Comparison of ENCODE assay signal across 2 cellular contexts in the genomic region with DNA sequence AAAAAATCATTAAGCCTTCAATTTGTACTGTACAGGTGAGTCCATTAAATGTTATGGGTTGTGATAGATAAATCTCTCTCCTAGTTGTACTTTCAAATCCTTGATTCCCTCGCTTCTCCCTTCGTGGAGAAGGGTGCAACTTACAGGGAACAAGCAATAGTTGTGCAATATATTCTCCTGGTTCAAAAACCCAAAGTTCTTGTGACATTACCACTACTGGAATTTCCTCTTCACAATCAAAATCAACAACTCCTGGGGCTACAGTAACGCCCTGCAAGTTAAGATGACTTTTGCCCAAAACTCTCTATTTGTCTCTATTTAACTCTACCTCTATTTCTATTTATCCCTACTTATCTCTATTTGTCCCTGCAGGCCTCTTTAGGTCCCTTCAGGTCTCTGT.
TF ChIP-seq lines count a peak whose summit lies in the region.

No MANE protein-coding gene starts in this region.

TF ChIP-seq in A549, 52 proteins besides CTCF, POLR2A, EP300 and RAD21:
- TF ChIP-seq HEYL (CRISPR knock-in tag; IDR thresholded peaks at IDR 0.05) = no peak
- TF ChIP-seq RNF2 (IDR thresholded peaks at IDR 0.05; ENCODE audit: borderline replicate concordance, low read depth) = no peak
- TF ChIP-seq CHD4 (IDR thresholded peaks at IDR 0.05; ENCODE audit: borderline replicate concordance) = no peak
- no peak for TF ChIP-seq HDAC2 (IDR thresholded peaks at IDR 0.05)
- TF ChIP-seq, protein P1, sequence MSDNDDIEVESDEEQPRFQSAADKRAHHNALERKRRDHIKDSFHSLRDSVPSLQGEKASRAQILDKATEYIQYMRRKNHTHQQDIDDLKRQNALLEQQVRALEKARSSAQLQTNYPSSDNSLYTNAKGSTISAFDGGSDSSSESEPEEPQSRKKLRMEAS (IDR thresholded peaks at IDR 0.05) = no peak
- no peak for TF ChIP-seq PHF8 (IDR thresholded peaks at IDR 0.05; ENCODE audit: borderline replicate concordance, low read depth)
- no peak for TF ChIP-seq HOXB13 (CRISPR knock-in tag; IDR thresholded peaks at IDR 0.05; ENCODE audit: low read depth)
- no peak for TF ChIP-seq RARB (CRISPR knock-in tag; IDR thresholded peaks at IDR 0.05)
- no peak for TF ChIP-seq BHLHE40 (IDR thresholded peaks at IDR 0.05; ENCODE audit: low read depth, low read length)

TF ChIP-seq in HepG2, 621 proteins besides CTCF, POLR2A, EP300 and RAD21 (continues in another document):
- TF ChIP-seq, protein P2, sequence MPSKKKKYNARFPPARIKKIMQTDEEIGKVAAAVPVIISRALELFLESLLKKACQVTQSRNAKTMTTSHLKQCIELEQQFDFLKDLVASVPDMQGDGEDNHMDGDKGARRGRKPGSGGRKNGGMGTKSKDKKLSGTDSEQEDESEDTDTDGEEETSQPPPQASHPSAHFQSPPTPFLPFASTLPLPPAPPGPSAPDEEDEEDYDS (CRISPR knock-in tag; IDR thresholded peaks at IDR 0.05) = no peak
- TF ChIP-seq SRF (IDR thresholded peaks at IDR 0.05; ENCODE audit: low read depth, low read length) (0 out of 2 replicates have a peak, but pooled peaks have one; percentile 23), CREM (IDR thresholded peaks at IDR 0.05) (peak; percentile 25; the same call in 1 of the 2 replicates), CREM (CRISPR knock-in tag; IDR thresholded peaks at IDR 0.05) (no peak), ZMYM4 (CRISPR knock-in tag; IDR thresholded peaks at IDR 0.05) (no peak), ZNF160 (CRISPR knock-in tag; IDR thresholded peaks at IDR 0.05) (no peak), ZNF775 (CRISPR knock-in tag; IDR thresholded peaks at IDR 0.05; ENCODE audit: borderline replicate concordance) (peak; percentile 81), CEBPG (CRISPR knock-in tag; IDR thresholded peaks at IDR 0.05) (peak; percentile 95), HNF4G (IDR thresholded peaks at IDR 0.05; ENCODE audit: borderline replicate concordance, low read depth, low read length) (peak; percentile 82), HNF4G (CRISPR knock-in tag; IDR thresholded peaks at IDR 0.05; ENCODE audit: borderline replicate concordance, low read depth) (no peak), NCOR1 (IDR thresholded peaks at IDR 0.05; ENCODE audit: borderline replicate concordance, low read length) (peak; percentile 72), GATAD2A (CRISPR knock-in tag; IDR thresholded peaks at IDR 0.05) (peak; percentile 77), ZNF839 (CRISPR knock-in tag; IDR thresholded peaks at IDR 0.05; ENCODE audit: borderline replicate concordance) (no peak), MED1 (CRISPR knock-in tag; IDR thresholded peaks at IDR 0.05) (peak; percentile 77), ZNF614 (CRISPR knock-in tag; IDR thresholded peaks at IDR 0.05; ENCODE audit: borderline replicate concordance) (0 out of 2 replicates have a peak, but pooled peaks have one; percentile 8), SOX5 (CRISPR knock-in tag; IDR thresholded peaks at IDR 0.05; ENCODE audit: borderline replicate concordance) (peak; percentile 49; the same call in 1 of the 2 replicates), ELF3 (CRISPR knock-in tag; IDR thresholded peaks at IDR 0.05) (peak; percentile 48; the same call in 1 of the 2 replicates), GFI1 (CRISPR knock-in tag; IDR thresholded peaks at IDR 0.05; ENCODE audit: borderline replicate concordance) (0 out of 2 replicates have a peak, but pooled peaks have one; percentile 34), NFIC (IDR thresholded peaks at IDR 0.05; ENCODE audit: low read length) (peak; percentile 46; the same call in 1 of the 2 replicates), ISL2 (CRISPR knock-in tag; IDR thresholded peaks at IDR 0.05) (peak; percentile 53; the same call in 1 of the 2 replicates), KDM5A (IDR thresholded peaks at IDR 0.05; ENCODE audit: borderline replicate concordance, low read length) (no peak), ZSCAN30 (CRISPR knock-in tag; IDR thresholded peaks at IDR 0.05) (no peak), PCBP2 (optimal IDR thresholded peaks at IDR 0.05; ENCODE audit: low read depth, low read length, poor library complexity, severe bottlenecking) (no peak), LCORL (IDR thresholded peaks at IDR 0.05) (no peak), LCORL (CRISPR knock-in tag; IDR thresholded peaks at IDR 0.05) (peak; percentile 62; the same call in 1 of the 2 replicates), HDAC2 (CRISPR knock-in tag; IDR thresholded peaks at IDR 0.05) (0 out of 2 replicates have a peak, but pooled peaks have one; percentile 30), ZSCAN25 (CRISPR knock-in tag; IDR thresholded peaks at IDR 0.05) (0 out of 2 replicates have a peak, but pooled peaks have one; percentile 12), HNF4A (CRISPR knock-in tag; IDR thresholded peaks at IDR 0.05) (peak; percentile 82), FOXP1 (IDR thresholded peaks at IDR 0.05) (no peak), FOXP1 (CRISPR knock-in tag; IDR thresholded peaks at IDR 0.05) (peak; percentile 16; the same call in 1 of the 2 replicates), ZNF317 (CRISPR knock-in tag; IDR thresholded peaks at IDR 0.05) (0 out of 2 replicates have a peak, but pooled peaks have one; percentile 25), SALL1 (CRISPR knock-in tag; IDR thresholded peaks at IDR 0.05) (peak; percentile 22; the same call in 1 of the 2 replicates), SOX6 (IDR thresholded peaks at IDR 0.05) (no peak), SOX6 (CRISPR knock-in tag; IDR thresholded peaks at IDR 0.05) (peak; percentile 57; the same call in 1 of the 2 replicates), CEBPB (IDR thresholded peaks at IDR 0.05; ENCODE audit: borderline replicate concordance, low read depth, low read length) (peak; percentile 98), FOXJ3 (CRISPR knock-in tag; IDR thresholded peaks at IDR 0.05; ENCODE audit: borderline replicate concordance) (peak; percentile 60; the same call in 1 of the 2 replicates), SOX13 (IDR thresholded peaks at IDR 0.05) (no peak), SOX13 (CRISPR knock-in tag; conservative IDR thresholded peaks at IDR 0.05 in 1 of 2, IDR thresholded peaks at IDR 0.05 in 1 of 2) (0 out of 4 replicates have a peak, but pooled peaks of 1 of the 2 experiments have one; percentile 17)
- TF ChIP-seq, protein P3, sequence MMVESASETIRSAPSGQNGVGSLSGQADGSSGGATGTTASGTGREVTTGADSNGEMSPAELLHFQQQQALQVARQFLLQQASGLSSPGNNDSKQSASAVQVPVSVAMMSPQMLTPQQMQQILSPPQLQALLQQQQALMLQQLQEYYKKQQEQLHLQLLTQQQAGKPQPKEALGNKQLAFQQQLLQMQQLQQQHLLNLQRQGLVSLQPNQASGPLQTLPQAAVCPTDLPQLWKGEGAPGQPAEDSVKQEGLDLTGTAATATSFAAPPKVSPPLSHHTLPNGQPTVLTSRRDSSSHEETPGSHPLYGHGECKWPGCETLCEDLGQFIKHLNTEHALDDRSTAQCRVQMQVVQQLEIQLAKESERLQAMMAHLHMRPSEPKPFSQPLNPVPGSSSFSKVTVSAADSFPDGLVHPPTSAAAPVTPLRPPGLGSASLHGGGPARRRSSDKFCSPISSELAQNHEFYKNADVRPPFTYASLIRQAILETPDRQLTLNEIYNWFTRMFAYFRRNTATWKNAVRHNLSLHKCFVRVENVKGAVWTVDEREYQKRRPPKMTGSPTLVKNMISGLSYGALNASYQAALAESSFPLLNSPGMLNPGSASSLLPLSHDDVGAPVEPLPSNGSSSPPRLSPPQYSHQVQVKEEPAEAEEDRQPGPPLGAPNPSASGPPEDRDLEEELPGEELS (CRISPR knock-in tag; IDR thresholded peaks at IDR 0.05) = peak; percentile 52
- TF ChIP-seq, protein P4, sequence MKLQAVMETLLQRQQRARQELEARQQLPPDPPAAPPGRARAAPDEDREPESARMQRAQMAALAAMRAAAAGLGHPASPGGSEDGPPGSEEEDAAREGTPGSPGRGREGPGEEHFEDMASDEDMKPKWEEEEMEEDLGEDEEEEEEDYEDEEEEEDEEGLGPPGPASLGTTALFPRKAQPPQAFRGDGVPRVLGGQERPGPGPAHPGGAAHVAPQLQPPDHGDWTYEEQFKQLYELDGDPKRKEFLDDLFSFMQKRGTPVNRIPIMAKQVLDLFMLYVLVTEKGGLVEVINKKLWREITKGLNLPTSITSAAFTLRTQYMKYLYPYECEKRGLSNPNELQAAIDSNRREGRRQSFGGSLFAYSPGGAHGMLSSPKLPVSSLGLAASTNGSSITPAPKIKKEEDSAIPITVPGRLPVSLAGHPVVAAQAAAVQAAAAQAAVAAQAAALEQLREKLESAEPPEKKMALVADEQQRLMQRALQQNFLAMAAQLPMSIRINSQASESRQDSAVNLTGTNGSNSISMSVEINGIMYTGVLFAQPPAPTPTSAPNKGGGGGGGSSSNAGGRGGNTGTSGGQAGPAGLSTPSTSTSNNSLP (IDR thresholded peaks at IDR 0.05; ENCODE audit: low read depth, low read length) = 0 out of 2 replicates have a peak, but pooled peaks have one; percentile 26
- TF ChIP-seq, protein P5, sequence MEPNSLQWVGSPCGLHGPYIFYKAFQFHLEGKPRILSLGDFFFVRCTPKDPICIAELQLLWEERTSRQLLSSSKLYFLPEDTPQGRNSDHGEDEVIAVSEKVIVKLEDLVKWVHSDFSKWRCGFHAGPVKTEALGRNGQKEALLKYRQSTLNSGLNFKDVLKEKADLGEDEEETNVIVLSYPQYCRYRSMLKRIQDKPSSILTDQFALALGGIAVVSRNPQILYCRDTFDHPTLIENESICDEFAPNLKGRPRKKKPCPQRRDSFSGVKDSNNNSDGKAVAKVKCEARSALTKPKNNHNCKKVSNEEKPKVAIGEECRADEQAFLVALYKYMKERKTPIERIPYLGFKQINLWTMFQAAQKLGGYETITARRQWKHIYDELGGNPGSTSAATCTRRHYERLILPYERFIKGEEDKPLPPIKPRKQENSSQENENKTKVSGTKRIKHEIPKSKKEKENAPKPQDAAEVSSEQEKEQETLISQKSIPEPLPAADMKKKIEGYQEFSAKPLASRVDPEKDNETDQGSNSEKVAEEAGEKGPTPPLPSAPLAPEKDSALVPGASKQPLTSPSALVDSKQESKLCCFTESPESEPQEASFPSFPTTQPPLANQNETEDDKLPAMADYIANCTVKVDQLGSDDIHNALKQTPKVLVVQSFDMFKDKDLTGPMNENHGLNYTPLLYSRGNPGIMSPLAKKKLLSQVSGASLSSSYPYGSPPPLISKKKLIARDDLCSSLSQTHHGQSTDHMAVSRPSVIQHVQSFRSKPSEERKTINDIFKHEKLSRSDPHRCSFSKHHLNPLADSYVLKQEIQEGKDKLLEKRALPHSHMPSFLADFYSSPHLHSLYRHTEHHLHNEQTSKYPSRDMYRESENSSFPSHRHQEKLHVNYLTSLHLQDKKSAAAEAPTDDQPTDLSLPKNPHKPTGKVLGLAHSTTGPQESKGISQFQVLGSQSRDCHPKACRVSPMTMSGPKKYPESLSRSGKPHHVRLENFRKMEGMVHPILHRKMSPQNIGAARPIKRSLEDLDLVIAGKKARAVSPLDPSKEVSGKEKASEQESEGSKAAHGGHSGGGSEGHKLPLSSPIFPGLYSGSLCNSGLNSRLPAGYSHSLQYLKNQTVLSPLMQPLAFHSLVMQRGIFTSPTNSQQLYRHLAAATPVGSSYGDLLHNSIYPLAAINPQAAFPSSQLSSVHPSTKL (CRISPR knock-in tag; IDR thresholded peaks at IDR 0.05) = peak; percentile 58
- TF ChIP-seq, protein P6, sequence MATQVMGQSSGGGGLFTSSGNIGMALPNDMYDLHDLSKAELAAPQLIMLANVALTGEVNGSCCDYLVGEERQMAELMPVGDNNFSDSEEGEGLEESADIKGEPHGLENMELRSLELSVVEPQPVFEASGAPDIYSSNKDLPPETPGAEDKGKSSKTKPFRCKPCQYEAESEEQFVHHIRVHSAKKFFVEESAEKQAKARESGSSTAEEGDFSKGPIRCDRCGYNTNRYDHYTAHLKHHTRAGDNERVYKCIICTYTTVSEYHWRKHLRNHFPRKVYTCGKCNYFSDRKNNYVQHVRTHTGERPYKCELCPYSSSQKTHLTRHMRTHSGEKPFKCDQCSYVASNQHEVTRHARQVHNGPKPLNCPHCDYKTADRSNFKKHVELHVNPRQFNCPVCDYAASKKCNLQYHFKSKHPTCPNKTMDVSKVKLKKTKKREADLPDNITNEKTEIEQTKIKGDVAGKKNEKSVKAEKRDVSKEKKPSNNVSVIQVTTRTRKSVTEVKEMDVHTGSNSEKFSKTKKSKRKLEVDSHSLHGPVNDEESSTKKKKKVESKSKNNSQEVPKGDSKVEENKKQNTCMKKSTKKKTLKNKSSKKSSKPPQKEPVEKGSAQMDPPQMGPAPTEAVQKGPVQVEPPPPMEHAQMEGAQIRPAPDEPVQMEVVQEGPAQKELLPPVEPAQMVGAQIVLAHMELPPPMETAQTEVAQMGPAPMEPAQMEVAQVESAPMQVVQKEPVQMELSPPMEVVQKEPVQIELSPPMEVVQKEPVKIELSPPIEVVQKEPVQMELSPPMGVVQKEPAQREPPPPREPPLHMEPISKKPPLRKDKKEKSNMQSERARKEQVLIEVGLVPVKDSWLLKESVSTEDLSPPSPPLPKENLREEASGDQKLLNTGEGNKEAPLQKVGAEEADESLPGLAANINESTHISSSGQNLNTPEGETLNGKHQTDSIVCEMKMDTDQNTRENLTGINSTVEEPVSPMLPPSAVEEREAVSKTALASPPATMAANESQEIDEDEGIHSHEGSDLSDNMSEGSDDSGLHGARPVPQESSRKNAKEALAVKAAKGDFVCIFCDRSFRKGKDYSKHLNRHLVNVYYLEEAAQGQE (IDR thresholded peaks at IDR 0.05; ENCODE audit: borderline replicate concordance in 1 of 2, low read depth in 1 of 2, low read length in 2 of 2) = no peak
